Comparison of ENCODE assay signal across 30 cellular contexts in the genomic region with DNA sequence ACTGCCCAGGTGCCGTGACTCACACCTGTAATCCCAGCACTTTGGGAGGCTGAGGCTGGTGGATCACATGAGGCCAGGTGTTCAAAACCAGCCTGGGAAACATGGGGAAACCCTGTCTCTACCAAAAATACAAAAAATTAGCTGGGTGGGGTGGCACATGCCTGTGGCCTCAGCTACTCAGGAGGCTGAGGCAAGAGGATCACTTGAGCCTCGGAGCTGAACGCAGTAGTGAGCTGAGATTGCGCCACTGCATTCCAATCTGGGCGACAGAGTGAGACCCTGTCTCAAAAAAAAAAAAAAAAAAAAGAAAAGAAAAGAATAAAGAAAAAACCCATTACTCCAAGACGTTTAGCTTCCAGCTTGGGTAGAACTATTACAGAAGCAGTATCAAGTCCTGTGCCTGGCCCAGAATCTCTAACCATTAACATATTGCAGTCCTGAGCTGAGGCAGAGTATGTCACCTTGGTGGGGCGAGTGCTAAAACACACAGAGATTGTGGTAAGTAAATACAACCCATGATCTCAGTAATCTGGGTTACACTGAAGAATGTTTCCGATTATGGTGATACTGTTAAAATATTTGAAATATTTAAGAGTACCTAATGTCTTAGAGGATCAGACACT.
"Had no signal": no experiment of that assay in that cellular context is flagged by ENCODE, and none has a peak within 500 bp of the region (broad histone marks: within the 10 kb centered on the region; RNA-seq: fewer than 3 reads in every experiment).

No MANE protein-coding gene starts in this region.

- DNase-seq: activated B cell treated with CpG ODN at 0.5 μM for 24 hours; activated CD4-positive, alpha-beta memory T cell treated with anti-CD3 and anti-CD28 coated beads for 36 hours; activated CD4-positive, alpha-beta T cell treated with anti-CD3 and anti-CD28 coated beads for 4 hours; activated CD4-positive, alpha-beta T cell treated with anti-CD3 and anti-CD28 coated beads, Interleukin-2, amount 50 U/mL, for 1 hour; activated CD4-positive, CD25-positive, alpha-beta regulatory T cell treated with anti-CD3 and anti-CD28 coated beads, Interleukin-2, amount 50 U/mL, for 72 hours; activated effector memory CD4-positive, alpha-beta T cell treated with Interleukin-2 at 50 U/mL for 16 hours; activated naive CD4-positive, alpha-beta T cell treated with anti-CD3 and anti-CD28 coated beads, Interleukin-2, amount 10 ng/mL, durations not matched to agents 7 days and 5 days; activated naive CD8-positive, alpha-beta T cell treated with anti-CD3 and anti-CD28 coated beads for 36 hours; activated T-cell treated with anti-CD3 and anti-CD28 coated beads, Interleukin-2, amount 50 U/mL, for 48 hours; amniotic stem cell; aorta; brain microvascular endothelial cell; central memory CD4-positive, alpha-beta T cell; Kasumi-1; MG63; NCI-H1048; NCI-H1105 treated with DMSO at 0.1 percent for 48 hours; NCI-H1436; NCI-H1694; NCI-H2029; NCI-H345; NCI-H524 treated with DMSO at 0.1 percent for 48 hours; SHP77; SW 1271; T-helper 1 cell; T-helper 2 cell; T-helper 9 cell had no signal

- H3K27me3 ChIP-seq: brain microvascular endothelial cell, MG63, SJSA1 had no signal

- H3K4me3 Mint-ChIP-seq: activated B cell treated with CpG ODN at 0.5 μM for 24 hours; activated CD4-positive, alpha-beta memory T cell treated with anti-CD3 and anti-CD28 coated beads for 36 hours; activated naive CD4-positive, alpha-beta T cell treated with anti-CD3 and anti-CD28 coated beads, Interleukin-2, amount 10 ng/mL, durations not matched to agents 7 days and 5 days; activated naive CD8-positive, alpha-beta T cell treated with anti-CD3 and anti-CD28 coated beads for 36 hours had no signal

- H3K27ac ChIP-seq: brain microvascular endothelial cell, SJSA1, VCaP had no signal

- H3K27ac Mint-ChIP-seq: activated B cell treated with CpG ODN at 0.5 μM for 24 hours; activated CD4-positive, alpha-beta memory T cell treated with anti-CD3 and anti-CD28 coated beads for 36 hours; activated naive CD4-positive, alpha-beta T cell treated with anti-CD3 and anti-CD28 coated beads, Interleukin-2, amount 10 ng/mL, durations not matched to agents 7 days and 5 days; activated naive CD8-positive, alpha-beta T cell treated with anti-CD3 and anti-CD28 coated beads for 36 hours had no signal

- H3K36me3 Mint-ChIP-seq: activated CD4-positive, alpha-beta memory T cell treated with anti-CD3 and anti-CD28 coated beads for 36 hours; activated naive CD4-positive, alpha-beta T cell treated with anti-CD3 and anti-CD28 coated beads, Interleukin-2, amount 10 ng/mL, durations not matched to agents 7 days and 5 days; activated naive CD8-positive, alpha-beta T cell treated with anti-CD3 and anti-CD28 coated beads for 36 hours had no signal

- ATAC-seq: Panc1 had no signal

- H3K9me3 Mint-ChIP-seq: activated B cell treated with CpG ODN at 0.5 μM for 24 hours; activated CD4-positive, alpha-beta memory T cell treated with anti-CD3 and anti-CD28 coated beads for 36 hours; activated naive CD4-positive, alpha-beta T cell treated with anti-CD3 and anti-CD28 coated beads, Interleukin-2, amount 10 ng/mL, durations not matched to agents 7 days and 5 days; activated naive CD8-positive, alpha-beta T cell treated with anti-CD3 and anti-CD28 coated beads for 36 hours had no signal

- H3K4me1 Mint-ChIP-seq: activated B cell treated with CpG ODN at 0.5 μM for 24 hours; activated naive CD4-positive, alpha-beta T cell treated with anti-CD3 and anti-CD28 coated beads, Interleukin-2, amount 10 ng/mL, durations not matched to agents 7 days and 5 days had no signal

- H3K4me1 ChIP-seq: SJSA1 had no signal

- H3K4me3 ChIP-seq: MG63, SJSA1 had no signal

- H3K36me3 ChIP-seq: brain microvascular endothelial cell, MG63, SJSA1 had no signal

- H3K27me3 Mint-ChIP-seq: activated B cell treated with CpG ODN at 0.5 μM for 24 hours; activated CD4-positive, alpha-beta memory T cell treated with anti-CD3 and anti-CD28 coated beads for 36 hours; activated naive CD4-positive, alpha-beta T cell treated with anti-CD3 and anti-CD28 coated beads, Interleukin-2, amount 10 ng/mL, durations not matched to agents 7 days and 5 days; activated naive CD8-positive, alpha-beta T cell treated with anti-CD3 and anti-CD28 coated beads for 36 hours had no signal

- H3K9me3 ChIP-seq: MG63, SJSA1 had no signal
